ENCODE assay signal across 14 cellular contexts in the genomic region with DNA sequence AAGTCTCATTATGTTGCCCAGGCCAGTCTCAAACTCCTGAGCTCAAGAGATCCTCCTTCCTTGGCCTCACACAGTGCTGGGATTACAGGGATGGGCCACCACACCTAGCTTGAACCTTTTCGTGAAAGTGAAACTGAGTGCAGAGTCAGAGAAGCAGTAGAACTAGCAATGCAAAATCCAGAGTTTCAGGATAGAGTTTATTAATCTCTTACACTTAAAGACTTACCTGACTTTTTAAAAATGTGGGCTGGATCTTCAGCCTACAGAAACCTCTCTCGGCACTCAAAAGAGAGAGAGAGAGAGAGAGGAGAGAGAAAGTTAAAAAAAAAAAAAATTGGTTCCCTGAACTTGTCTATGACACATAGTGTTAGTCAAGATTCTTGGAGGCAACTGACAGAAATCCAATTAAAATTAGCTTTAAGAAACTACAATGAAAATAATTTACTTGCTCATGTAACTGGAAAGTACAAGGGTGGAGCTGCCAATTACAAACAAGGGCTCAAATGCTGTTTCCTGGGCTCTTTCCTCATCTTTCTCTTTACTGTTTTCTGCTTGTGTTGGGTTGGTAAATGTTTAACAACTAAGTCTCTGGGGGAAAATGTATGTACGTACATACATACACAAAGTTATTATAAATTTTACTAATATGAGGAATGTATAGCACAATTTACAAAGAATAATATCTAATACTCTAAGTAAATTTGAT.
A peak's percentile ranks its signal among the peaks of the same experiment; 100 is the strongest.
DNase-seq lines count a peak whose midpoint lies in the region; ATAC-seq and TF ChIP-seq lines count a peak whose summit lies in the region.
"Had no signal": no experiment of that assay in that cellular context is flagged by ENCODE, and none has a peak within 500 bp of the region (broad histone marks: within the 10 kb centered on the region; RNA-seq: fewer than 3 reads in every experiment).

No MANE protein-coding gene starts in this region.

- peak; percentile 28 for DNase-seq in NCI-H82 (lab: John Stamatoyannopoulos, UW)
- DNase-seq in NCI-H82 treated with DMSO at 0.1 percent for 48 hours (lab: John Stamatoyannopoulos, UW; ENCODE audit: unreplicated experiment) = no peak
- DNase-seq in kidney tubule cell (ENCODE audit: low spot score) = peak; percentile 9
- DNase-seq in GM13976 (ENCODE audit: low spot score) = no peak
- DNase-seq in NCI-H2029 (lab: John Stamatoyannopoulos, UW) = no peak
- DNase-seq: 8988T; activated CD4-positive, alpha-beta T cell treated with anti-CD3 and anti-CD28 coated beads for 4 hours; immature natural killer cell; midbrain; PC-3; trophoblast cell had no signal

- peak; percentile 53 for ATAC-seq in GM21717 (IDR thresholded peaks at IDR 0.05; ENCODE audit: unreplicated experiment)
- peak; percentile 64 for ATAC-seq in HG03432 (IDR thresholded peaks at IDR 0.05; ENCODE audit: unreplicated experiment)
- no peak for ATAC-seq in GM21515 (IDR thresholded peaks at IDR 0.05; ENCODE audit: unreplicated experiment)
- ATAC-seq: PC-3 had no signal

- in situ Hi-C loops in GM13976 (cut with MboI; ENCODE audit: low sequenced_read_pairs, unreplicated experiment) = no loop called here

- TF ChIP-seq CTCF in GM13976 (IDR thresholded peaks at IDR 0.05; ENCODE audit: borderline replicate concordance, control extremely low read depth, extremely low read depth, insufficient read depth, missing control alignments) = no peak

Comparison
In these comparisons a context has a peak if more than half of its experiments do, and no peak if none do; other contexts are left out.
1. DNase-seq: peak in NCI-H82 (single experiment) and kidney tubule cell (single experiment); none in NCI-H82 treated with DMSO at 0.1 percent for 48 hours (single experiment), GM13976 (single experiment) and NCI-H2029 (single experiment).